ENCODE assay signal across 18 cellular contexts in genomic region chr13:97588993-97589392, GRCh38.
DNase-seq lines count a peak whose midpoint lies in the region; ATAC-seq and TF ChIP-seq lines count a peak whose summit lies in the region.
"Had no signal": no experiment of that assay in that cellular context is flagged by ENCODE, and none has a peak within 500 bp of the region (broad histone marks: within the 10 kb centered on the region; RNA-seq: fewer than 3 reads in every experiment).

No MANE protein-coding gene starts in this region.

- TF ChIP-seq CTCF in LNCaP clone FGC (IDR thresholded peaks at IDR 0.05; ENCODE audit: control insufficient read depth, extremely low read depth, insufficient read depth) (peak; percentile 24), parathyroid adenoma (IDR thresholded peaks at IDR 0.05) (peak; percentile 15)

- no peak overlapping the region for H3K9ac ChIP-seq in parathyroid adenoma

- H3K4me3 ChIP-seq in LNCaP clone FGC (ENCODE audit: low read depth, low read length) = no peak overlapping the region
- no peak overlapping the region for H3K4me3 ChIP-seq in parathyroid adenoma (ENCODE audit: low read depth, low read length)
- H3K4me3 ChIP-seq: A549, Peyer's patch had no signal

- DNase-seq in NCI-H82 (lab: John Stamatoyannopoulos, UW) (peak; percentile 21), NCI-H82 treated with DMSO at 0.1 percent for 48 hours (lab: John Stamatoyannopoulos, UW; ENCODE audit: unreplicated experiment) (no peak), LNCaP clone FGC (ENCODE audit: low read depth) (no peak), dermis blood vessel endothelial cell (peak; percentile 10), posterior vena cava (ENCODE audit: low spot score) (no peak), NCI-H1930 (lab: John Stamatoyannopoulos, UW) (no peak)
- DNase-seq: CD4-positive, alpha-beta memory T cell; GOT3; Kasumi-1; NCI-H1436; NCI-H2081 treated with DMSO at 0.1 percent for 48 hours; NCI-H226; NCI-H526 treated with DMSO at 0.1 percent for 48 hours; Peyer's patch; Right ventricle myocardium superior had no signal

- no peak overlapping the region for H3K4me2 ChIP-seq in parathyroid adenoma (ENCODE audit: low read length)
- H3K4me2 ChIP-seq: A549 had no signal

- intact Hi-C loops in posterior vena cava (cut with DNase I) = no loop called here

- H2AFZ ChIP-seq in parathyroid adenoma = no peak overlapping the region

- no peaks in the 10 kb centered on the region for H3K9me3 ChIP-seq in parathyroid adenoma (ENCODE audit: control insufficient read depth, low read length)
- H3K9me3 ChIP-seq: A549, Peyer's patch had no signal

- no peaks in the 10 kb centered on the region for H3K79me2 ChIP-seq in parathyroid adenoma

- H3K4me1 ChIP-seq in parathyroid adenoma = no peaks in the 10 kb centered on the region
- H3K4me1 ChIP-seq: A549, Peyer's patch had no signal

- H3K27me3 ChIP-seq in parathyroid adenoma (ENCODE audit: control insufficient read depth, insufficient read depth, low read length) = no peaks in the 10 kb centered on the region
- H3K27me3 ChIP-seq: Peyer's patch had no signal

- no peak for ATAC-seq in GM21825 (IDR thresholded peaks at IDR 0.05; ENCODE audit: unreplicated experiment)
- ATAC-seq: A549 had no signal

- no peak overlapping the region for H3K27ac ChIP-seq in parathyroid adenoma
- H3K27ac ChIP-seq: A549, Peyer's patch had no signal

- H3K36me3 ChIP-seq in parathyroid adenoma (ENCODE audit: control insufficient read depth, insufficient read depth, low read length) = no peaks in the 10 kb centered on the region
- H3K36me3 ChIP-seq: Peyer's patch had no signal

Comparison
In these comparisons a context has a peak if more than half of its experiments do, and no peak if none do; other contexts are left out.
1. DNase-seq: peak in NCI-H82 (single experiment) and dermis blood vessel endothelial cell (single experiment); none in NCI-H82 treated with DMSO at 0.1 percent for 48 hours (single experiment), LNCaP clone FGC (single experiment), posterior vena cava (single experiment) and NCI-H1930 (0 of 2).